Comparison of ENCODE assay signal across 14 cellular contexts in the genomic region with DNA sequence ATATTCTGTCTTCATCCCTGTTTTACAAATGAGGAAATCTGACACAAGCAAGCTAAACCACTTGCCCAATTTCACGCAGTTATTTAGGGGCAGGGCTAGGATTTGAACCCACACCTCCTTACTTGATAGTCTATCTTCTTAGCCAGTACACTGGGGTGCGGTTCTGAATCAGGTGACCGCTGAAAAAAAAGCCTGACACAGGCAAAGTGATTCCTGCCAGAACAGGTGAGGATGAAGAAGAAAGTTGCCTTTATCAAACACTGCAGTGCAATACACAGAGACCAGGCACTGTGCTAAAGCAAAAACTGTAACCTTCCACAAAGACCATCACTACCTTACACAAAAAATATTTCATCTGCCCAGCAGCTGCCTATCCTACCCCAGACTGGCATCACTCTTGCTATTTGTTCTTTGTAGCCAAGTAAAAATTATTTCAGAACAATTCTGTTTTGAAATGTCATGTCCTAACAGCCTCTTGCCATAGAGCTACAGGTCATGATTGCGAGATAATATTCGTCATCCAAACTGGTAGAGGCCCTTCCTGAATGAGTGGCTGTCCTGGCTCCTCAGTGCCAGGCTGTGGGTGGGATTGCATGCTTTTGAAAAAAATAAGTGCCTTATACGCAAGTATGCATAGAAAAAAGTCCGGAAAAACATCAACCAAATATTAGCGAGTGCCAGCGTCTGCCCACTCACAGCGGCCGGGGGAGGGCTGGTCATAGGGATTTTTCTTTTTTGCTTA.
A peak's percentile ranks its signal among the peaks of the same experiment; 100 is the strongest.
DNase-seq lines count a peak whose midpoint lies in the region; ATAC-seq, FAIRE-seq and TF ChIP-seq lines count a peak whose summit lies in the region.
"Had no signal": no experiment of that assay in that cellular context is flagged by ENCODE, and none has a peak within 500 bp of the region (broad histone marks: within the 10 kb centered on the region; RNA-seq: fewer than 3 reads in every experiment).

No MANE protein-coding gene starts in this region.

- H3K4me2 ChIP-seq in endothelial cell of umbilical vein (ENCODE audit: insufficient read depth, low read length) (no peak overlapping the region), trophoblast cell (ENCODE audit: low read length) (no peak overlapping the region)

- no peaks in the 10 kb centered on the region for H3K27me3 ChIP-seq in ACC112 (ENCODE audit: insufficient read depth, low read length)
- no peaks in the 10 kb centered on the region for H3K27me3 ChIP-seq in endothelial cell of umbilical vein (ENCODE audit: control insufficient read depth in 2 of 2, insufficient read depth in 2 of 2, low read length in 2 of 2)
- no peaks in the 10 kb centered on the region for H3K27me3 ChIP-seq in trophoblast cell (ENCODE audit: insufficient read depth, low read length)
- H3K27me3 ChIP-seq: testis had no signal

- H3K18ac ChIP-seq in trophoblast cell (ENCODE audit: low read length): peak overlapping the region; percentile 60

- peak overlapping the region; percentile 65 for H2AK5ac ChIP-seq in trophoblast cell (ENCODE audit: low read length)

- TF ChIP-seq CTCF in NB4 (IDR thresholded peaks at IDR 0.05; ENCODE audit: low read depth, low read length) (no peak), endothelial cell of umbilical vein (IDR thresholded peaks at IDR 0.05; ENCODE audit: extremely low read depth in 1 of 2, insufficient read depth in 1 of 2, low read depth in 1 of 2, low read length in 2 of 2) (no peak)

- TF ChIP-seq POLR2A in NB4 (IDR thresholded peaks at IDR 0.05; ENCODE audit: extremely low read depth, insufficient read length): no peak
- no peak for TF ChIP-seq POLR2A in endothelial cell of umbilical vein (IDR thresholded peaks at IDR 0.05; ENCODE audit: low read depth, low read length)

- peak overlapping the region; percentile 90 for H2BK5ac ChIP-seq in trophoblast cell (ENCODE audit: low read depth, low read length, poor library complexity)

- H3K4me3 ChIP-seq in ACC112 (ENCODE audit: low read depth, low read length) (no peak overlapping the region), NB4 (ENCODE audit: low read depth, low read length) (no peak overlapping the region), endothelial cell of umbilical vein (replicated peaks in 1 of 3; ENCODE audit: insufficient read depth in 1 of 3, low read depth in 1 of 3, low read length in 3 of 3) (no peak overlapping the region), trophoblast cell (ENCODE audit: low read depth, low read length) (no peak overlapping the region)
- H3K4me3 ChIP-seq: testis had no signal

- DNase-seq in NB4 (ENCODE audit: low read depth) (peak; percentile 24), endothelial cell of umbilical vein (ENCODE audit: low read depth, low spot score) (peak; percentile 23), trophoblast cell (peak in 1 of 2 donors; percentile 72), GOT3 (lab: John Stamatoyannopoulos, UW) (no peak)
- no peak for DNase-seq in stimulated activated naive CD8-positive, alpha-beta T cell treated with anti-CD3 and anti-CD28 coated beads, Interleukin-15, Interleukin-2, amounts not matched to agents 100 U/mL and 50 U/mL, for 24 hours
- no peak for DNase-seq in activated CD4-positive, CD25-positive, alpha-beta regulatory T cell (lab: John Stamatoyannopoulos, UW)
- DNase-seq: activated CD4-positive, alpha-beta T cell treated with anti-CD3 and anti-CD28 coated beads, Interleukin-2, amount 50 U/mL, for 48 hours; effector memory CD4-positive, alpha-beta T cell; glutamatergic neuron; left cardiac atrium; nephron progenitor cell; testis had no signal

- H2AFZ ChIP-seq in ACC112 (ENCODE audit: low read length, unreplicated experiment): no peak overlapping the region
- H2AFZ ChIP-seq in endothelial cell of umbilical vein (ENCODE audit: low read depth, low read length): no peak overlapping the region
- H2AFZ ChIP-seq in trophoblast cell (ENCODE audit: insufficient read depth, low read length, poor library complexity): no peak overlapping the region

- no peaks in the 10 kb centered on the region for H3K36me3 ChIP-seq in ACC112 (ENCODE audit: insufficient read depth, low read length)
- no peaks in the 10 kb centered on the region for H3K36me3 ChIP-seq in endothelial cell of umbilical vein (ENCODE audit: control insufficient read depth in 2 of 2, extremely low read depth in 1 of 2, insufficient read depth in 2 of 2, low read length in 2 of 2)
- no peaks in the 10 kb centered on the region for H3K36me3 ChIP-seq in trophoblast cell (ENCODE audit: control insufficient read depth in 1 of 2, insufficient read depth in 2 of 2, low read length in 2 of 2)

- peak overlapping the region; percentile 64 for H4K8ac ChIP-seq in trophoblast cell (ENCODE audit: low read depth, low read length)

- H3K79me2 ChIP-seq in ACC112 (ENCODE audit: control insufficient read depth, insufficient read depth, low read length, unreplicated experiment) (no peaks in the 10 kb centered on the region), endothelial cell of umbilical vein (ENCODE audit: control insufficient read depth, insufficient read depth, low read length) (no peaks in the 10 kb centered on the region), trophoblast cell (ENCODE audit: control insufficient read depth, insufficient read depth, low read length, poor library complexity) (peaks cover 31% of the 10 kb centered on the region)

- BruUV-seq in endothelial cell of umbilical vein (replicated peaks; lab: Mats Ljungman, UMichigan): no TSS peak

- H3K23ac ChIP-seq in trophoblast cell (ENCODE audit: low read length): no peak overlapping the region

- peak overlapping the region; percentile 66 for H3K4ac ChIP-seq in trophoblast cell (ENCODE audit: low read depth, low read length)

- no peaks in the 10 kb centered on the region for H4K20me1 ChIP-seq in endothelial cell of umbilical vein (replicated peaks; ENCODE audit: control insufficient read depth, extremely low read depth, insufficient read depth, low read length)

- ATAC-seq in stimulated activated naive CD8-positive, alpha-beta T cell treated with anti-CD3 and anti-CD28 coated beads, Interleukin-15, Interleukin-2, amounts not matched to agents 100 U/mL and 50 U/mL, for 24 hours: no peak
- no peak for ATAC-seq in GM19023 (IDR thresholded peaks at IDR 0.05; ENCODE audit: unreplicated experiment)

- H3K9me3 ChIP-seq in endothelial cell of umbilical vein (replicated peaks; ENCODE audit: control insufficient read depth, insufficient read depth, low read length) (no peaks in the 10 kb centered on the region), trophoblast cell (ENCODE audit: insufficient read depth, low read depth, low read length) (peaks cover 2% of the 10 kb centered on the region)
- H3K9me3 ChIP-seq: testis had no signal

- H3K9ac ChIP-seq in endothelial cell of umbilical vein (replicated peaks; ENCODE audit: extremely low read depth, insufficient read depth, low read length) (no peak overlapping the region), trophoblast cell (ENCODE audit: low read length) (no peak overlapping the region)

- no CpG with 5 or more reads among the region's 11 CpGs for WGBS in trophoblast cell (ENCODE audit: extremely low coverage, insufficient coverage, insufficient read length)

- H3K4me1 ChIP-seq in ACC112 (ENCODE audit: control insufficient read depth, insufficient read depth, low read length, unreplicated experiment): peaks cover 39% of the 10 kb centered on the region
- H3K4me1 ChIP-seq in endothelial cell of umbilical vein (ENCODE audit: control insufficient read depth, extremely low read depth, insufficient read depth, low read length): peaks cover 30% of the 10 kb centered on the region
- peaks cover 30 to 47% of the 10 kb centered on the region in 2 experiments for H3K4me1 ChIP-seq in trophoblast cell (ENCODE audit: control insufficient read depth in 1 of 2, insufficient read depth in 2 of 2, low read length in 2 of 2)
- H3K4me1 ChIP-seq: testis had no signal

- dilution Hi-C loops in endothelial cell of umbilical vein (cut with MboI; ENCODE audit: extremely low pct_ligation_motif_present, low sequenced_read_pairs): no loop called here

- no peaks in the 10 kb centered on the region for H3K9me1 ChIP-seq in endothelial cell of umbilical vein (replicated peaks; ENCODE audit: control insufficient read depth, extremely low read depth, insufficient read depth, low read length)

- no peak for FAIRE-seq in endothelial cell of umbilical vein (lab: Jason Lieb, UNC)

- peaks cover 85% of the 10 kb centered on the region for H3K79me1 ChIP-seq in trophoblast cell (ENCODE audit: low read length)

- peak overlapping the region; percentile 67 for H3K27ac ChIP-seq in ACC112 (ENCODE audit: low read depth, low read length)
- no peak overlapping the region for H3K27ac ChIP-seq in endothelial cell of umbilical vein (ENCODE audit: insufficient read depth, low read depth, low read length)
- peak overlapping the region; percentile 100 for H3K27ac ChIP-seq in trophoblast cell (ENCODE audit: low read depth, low read length)
- H3K27ac ChIP-seq: testis had no signal

- CTCF ChIA-PET in endothelial cell of umbilical vein (lab: Charles Lee): interaction anchor here (0.9 to 2.9 kb wide), 3 partner anchors 29 to 194 kb away, joined by 3 to 12 read pairs (median 3); no protein-coding TSS in a partner anchor

- H4K12ac ChIP-seq in trophoblast cell (ENCODE audit: low read depth, low read length): no peak overlapping the region

- H4K91ac ChIP-seq in trophoblast cell (ENCODE audit: low read depth, low read length): peak overlapping the region; percentile 99

- H2BK12ac ChIP-seq in trophoblast cell (ENCODE audit: low read length): peak overlapping the region; percentile 100

- peak overlapping the region; percentile 98 for H2BK120ac ChIP-seq in trophoblast cell (ENCODE audit: insufficient read depth, low read length, poor library complexity)

- POLR2A ChIA-PET in endothelial cell of umbilical vein (lab: Charles Lee): no interaction called here

- H3K14ac ChIP-seq in trophoblast cell (ENCODE audit: low read length): peak overlapping the region; percentile 57

- intact Hi-C loops in endothelial cell of umbilical vein (cut with micrococcal nuclease): no loop called here

TF ChIP-seq in endothelial cell of umbilical vein, 7 proteins besides CTCF, POLR2A, EP300 and RAD21:
- no peak for TF ChIP-seq POLR2AphosphoS5 (IDR thresholded peaks at IDR 0.05; ENCODE audit: insufficient read depth, low read depth, low read length)
- peak; percentile 52 for TF ChIP-seq GATA2 (IDR thresholded peaks at IDR 0.05; ENCODE audit: insufficient read depth, insufficient read length, low read depth, low read length)
- TF ChIP-seq FOS (IDR thresholded peaks at IDR 0.05; ENCODE audit: borderline replicate concordance, insufficient read depth, low read length): no peak

Comparison
In these comparisons a context has a peak if more than half of its experiments do, and no peak if none do; other contexts are left out.
1. DNase-seq: peak in NB4 (single experiment) and endothelial cell of umbilical vein (single experiment); none in stimulated activated naive CD8-positive, alpha-beta T cell treated with anti-CD3 and anti-CD28 coated beads, Interleukin-15, Interleukin-2, amounts not matched to agents 100 U/mL and 50 U/mL, for 24 hours (single experiment), GOT3 (single experiment) and activated CD4-positive, CD25-positive, alpha-beta regulatory T cell (0 of 4).